In the genomic region with DNA sequence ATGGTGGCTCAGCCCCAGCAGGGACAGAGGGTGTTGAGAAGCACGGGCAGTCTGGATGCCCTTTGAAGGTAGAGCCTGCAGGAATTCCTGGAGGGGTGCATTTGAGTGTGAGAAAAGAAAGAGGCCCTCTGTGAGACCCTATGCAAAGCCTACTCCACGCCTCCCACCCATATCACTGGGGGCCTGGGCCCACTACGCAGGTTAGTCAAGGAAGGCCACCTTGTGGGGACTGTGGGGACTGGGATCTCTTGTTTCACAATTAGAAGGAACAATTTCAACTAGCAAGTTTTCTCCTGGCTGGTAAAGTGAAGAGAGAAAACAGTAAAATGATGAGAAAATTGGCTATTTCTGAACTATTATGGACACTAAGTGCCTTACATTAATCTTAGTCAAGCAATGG, we compare ENCODE assay signal across 16 cellular contexts.
"Had no signal": no experiment of that assay in that cellular context is flagged by ENCODE, and none has a peak within 500 bp of the region (broad histone marks: within the 10 kb centered on the region; RNA-seq: fewer than 3 reads in every experiment).

No MANE protein-coding gene starts in this region.

- H3K27ac ChIP-seq: breast epithelium, foreskin keratinocyte, left lung, psoas muscle, testis had no signal

- H3K27ac Mint-ChIP-seq: activated CD4-positive, alpha-beta memory T cell treated with anti-CD3 and anti-CD28 coated beads, Interleukin-2, amount 10 ng/mL, durations not matched to agents 7 days and 5 days; activated CD4-positive, alpha-beta T cell treated with anti-CD3 and anti-CD28 coated beads for 36 hours; activated naive CD8-positive, alpha-beta T cell treated with anti-CD3 and anti-CD28 coated beads, Interleukin-2, amount 10 ng/mL, durations not matched to agents 7 days and 5 days; activated T-cell treated with anti-CD3 and anti-CD28 coated beads, Interleukin-2, amount 50 U/mL, for 72 hours; stimulated activated naive CD8-positive, alpha-beta T cell treated with anti-CD3 and anti-CD28 coated beads, Interleukin-15, amount 100 ng/mL, for 72 hours had no signal

- H3K4me1 ChIP-seq: breast epithelium, left lung, psoas muscle, testis had no signal

- H3K27me3 Mint-ChIP-seq: activated CD4-positive, alpha-beta memory T cell treated with anti-CD3 and anti-CD28 coated beads, Interleukin-2, amount 10 ng/mL, durations not matched to agents 7 days and 5 days; activated CD4-positive, alpha-beta T cell treated with anti-CD3 and anti-CD28 coated beads for 36 hours; activated naive CD8-positive, alpha-beta T cell treated with anti-CD3 and anti-CD28 coated beads, Interleukin-2, amount 10 ng/mL, durations not matched to agents 7 days and 5 days; stimulated activated naive CD8-positive, alpha-beta T cell treated with anti-CD3 and anti-CD28 coated beads, Interleukin-15, amount 100 ng/mL, for 72 hours had no signal

- H3K36me3 Mint-ChIP-seq: activated naive CD8-positive, alpha-beta T cell treated with anti-CD3 and anti-CD28 coated beads, Interleukin-2, amount 10 ng/mL, durations not matched to agents 7 days and 5 days; natural killer cell had no signal

- H3K36me3 ChIP-seq: breast epithelium, left lung had no signal

- H3K9me3 Mint-ChIP-seq: activated CD4-positive, alpha-beta memory T cell treated with anti-CD3 and anti-CD28 coated beads, Interleukin-2, amount 10 ng/mL, durations not matched to agents 7 days and 5 days; activated T-cell treated with anti-CD3 and anti-CD28 coated beads, Interleukin-2, amount 50 U/mL, for 72 hours; natural killer cell; stimulated activated naive CD8-positive, alpha-beta T cell treated with anti-CD3 and anti-CD28 coated beads, Interleukin-15, amount 100 ng/mL, for 72 hours had no signal

- H3K27me3 ChIP-seq: breast epithelium, foreskin keratinocyte, left lung, testis had no signal

- H3K4me3 Mint-ChIP-seq: activated CD4-positive, alpha-beta memory T cell treated with anti-CD3 and anti-CD28 coated beads, Interleukin-2, amount 10 ng/mL, durations not matched to agents 7 days and 5 days; activated CD4-positive, alpha-beta T cell treated with anti-CD3 and anti-CD28 coated beads for 36 hours; activated naive CD8-positive, alpha-beta T cell treated with anti-CD3 and anti-CD28 coated beads, Interleukin-2, amount 10 ng/mL, durations not matched to agents 7 days and 5 days; activated T-cell treated with anti-CD3 and anti-CD28 coated beads, Interleukin-2, amount 50 U/mL, for 72 hours; natural killer cell; stimulated activated naive CD8-positive, alpha-beta T cell treated with anti-CD3 and anti-CD28 coated beads, Interleukin-15, amount 100 ng/mL, for 72 hours had no signal

- DNase-seq: activated CD4-positive, alpha-beta memory T cell treated with anti-CD3 and anti-CD28 coated beads, Interleukin-2, amount 10 ng/mL, durations not matched to agents 7 days and 5 days; activated CD4-positive, alpha-beta T cell treated with anti-CD3 and anti-CD28 coated beads for 36 hours; activated gamma-delta T cell treated with Interleukin-2 at 50 U/mL for 16 hours; activated naive CD8-positive, alpha-beta T cell treated with anti-CD3 and anti-CD28 coated beads, Interleukin-2, amount 10 ng/mL, durations not matched to agents 7 days and 5 days; activated T-cell treated with anti-CD3 and anti-CD28 coated beads, Interleukin-2, amount 50 U/mL, for 72 hours; anterior cingulate cortex; foreskin keratinocyte; head of caudate nucleus; left lung; natural killer cell; psoas muscle; stimulated activated naive CD8-positive, alpha-beta T cell treated with anti-CD3 and anti-CD28 coated beads, Interleukin-15, amount 100 ng/mL, for 72 hours; T1000; testis had no signal

- H3K4me3 ChIP-seq: breast epithelium, left lung, psoas muscle, testis had no signal

- H3K9me3 ChIP-seq: breast epithelium, left lung, psoas muscle, testis had no signal

- ATAC-seq: activated CD4-positive, alpha-beta T cell treated with anti-CD3 and anti-CD28 coated beads for 36 hours; activated T-cell treated with anti-CD3 and anti-CD28 coated beads, Interleukin-2, amount 50 U/mL, for 72 hours; foreskin keratinocyte; left lung; natural killer cell; psoas muscle; sciatic nerve; stimulated activated naive CD8-positive, alpha-beta T cell treated with anti-CD3 and anti-CD28 coated beads, Interleukin-15, amount 100 ng/mL, for 72 hours had no signal

- H3K4me1 Mint-ChIP-seq: activated CD4-positive, alpha-beta memory T cell treated with anti-CD3 and anti-CD28 coated beads, Interleukin-2, amount 10 ng/mL, durations not matched to agents 7 days and 5 days; activated CD4-positive, alpha-beta T cell treated with anti-CD3 and anti-CD28 coated beads for 36 hours; activated naive CD8-positive, alpha-beta T cell treated with anti-CD3 and anti-CD28 coated beads, Interleukin-2, amount 10 ng/mL, durations not matched to agents 7 days and 5 days; stimulated activated naive CD8-positive, alpha-beta T cell treated with anti-CD3 and anti-CD28 coated beads, Interleukin-15, amount 100 ng/mL, for 72 hours had no signal
